ENCODE assay signal across 10 cellular contexts in the genomic region with DNA sequence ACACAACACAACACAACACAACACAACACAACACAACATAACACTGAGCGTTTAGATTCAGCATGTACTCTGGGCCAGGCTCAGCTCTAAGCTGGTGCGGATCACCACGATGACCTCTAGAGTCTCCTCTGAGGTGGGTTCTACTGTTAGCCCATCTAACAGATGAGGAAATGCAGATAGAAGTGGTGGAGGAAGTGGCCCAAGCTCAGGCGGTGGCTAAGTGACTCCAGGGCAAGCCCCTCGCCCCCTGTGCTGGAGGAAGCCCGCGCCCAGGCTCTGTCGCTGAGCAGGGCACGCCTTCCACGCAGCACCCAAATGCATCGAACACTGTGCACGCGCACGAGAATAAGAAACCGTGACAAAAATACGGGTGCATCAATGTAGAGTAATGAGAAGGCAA. TPM values are rescaled to one million over a fixed set of nuclear protein-coding genes. Genes with fewer than 3 reads are reported as not detected.
DNase-seq lines count a peak whose midpoint lies in the region; ATAC-seq and TF ChIP-seq lines count a peak whose summit lies in the region.
"Had no signal": no experiment of that assay in that cellular context is flagged by ENCODE, and none has a peak within 500 bp of the region (broad histone marks: within the 10 kb centered on the region; RNA-seq: fewer than 3 reads in every experiment).

No MANE protein-coding gene starts in this region.

- H3F3A ChIP-seq in PC-3 (ENCODE audit: low read length, unreplicated experiment) = no peaks in the 10 kb centered on the region

- H3K27ac ChIP-seq in PC-3 (ENCODE audit: low read length) (no peak overlapping the region), stomach (peak overlapping the region in 1 of 5 donors; percentile 36)

- H3K9me3 ChIP-seq in PC-3 (ENCODE audit: low read length) = no peaks in the 10 kb centered on the region
- H3K9me3 ChIP-seq in stomach = no peaks in the 10 kb centered on the region
- H3K9me3 ChIP-seq: vagina had no signal

- H3K4me2 ChIP-seq in PC-3 (ENCODE audit: low read length) = peak overlapping the region; percentile 88

- peak in 1 of 2 donors; percentile 3 for ATAC-seq in activated T-cell treated with anti-CD3 and anti-CD28 coated beads, Interleukin-2, amount 50 U/mL, for 4 hours
- peak; percentile 18; the same call in 1 of the 2 replicates for ATAC-seq in PC-3
- ATAC-seq in HG02759 (IDR thresholded peaks at IDR 0.05; ENCODE audit: unreplicated experiment) = no peak
- no peak for ATAC-seq in HG03045 (IDR thresholded peaks at IDR 0.05; ENCODE audit: unreplicated experiment)

- H3K4me3 ChIP-seq in PC-3 (ENCODE audit: low read length) = peak overlapping the region; percentile 64; the same call in 1 of the 2 replicates
- peak overlapping the region in 3 of 4 donors; percentile 45 to 51 (median 47) for H3K4me3 ChIP-seq in stomach

- no peaks in the 10 kb centered on the region for H3K79me2 ChIP-seq in PC-3 (ENCODE audit: low read length)

- H3K4me1 ChIP-seq in PC-3 (ENCODE audit: insufficient read depth, low read length) (peaks cover 11% of the 10 kb centered on the region), stomach (peaks cover 5 to 25% (median 7%) of the 10 kb centered on the region in 4 donors)

- CTCF ChIA-PET in PC-3 (lab: Charles Lee) = interaction anchor here (0.8 kb wide), 1 partner anchor 144 kb away, joined by 3 read pairs; no protein-coding TSS in a partner anchor

- 80 to 87% (median 82%) methylated on average over 16 of the region's 16 CpGs for WGBS in stomach, 5 donors

- peak overlapping the region; percentile 86 for H2AFZ ChIP-seq in PC-3 (ENCODE audit: low read length)

- no peaks in the 10 kb centered on the region for H3K27me3 ChIP-seq in PC-3 (ENCODE audit: low read length)
- H3K27me3 ChIP-seq in stomach = no peaks in the 10 kb centered on the region
- H3K27me3 ChIP-seq: vagina had no signal

- H3K9me3 Mint-ChIP-seq in activated T-cell treated with anti-CD3 and anti-CD28 coated beads, Interleukin-2, amount 50 U/mL, for 4 hours = no peaks in the 10 kb centered on the region
- H3K9me3 Mint-ChIP-seq in glutamatergic neuron (ENCODE audit: unreplicated experiment) = peaks cover 3% of the 10 kb centered on the region

- no peaks in the 10 kb centered on the region for H3K9me2 ChIP-seq in PC-3 (replicated peaks; ENCODE audit: low read length)

- TF ChIP-seq CTCF in PC-3 (conservative IDR thresholded peaks at IDR 0.05; ENCODE audit: low read depth, low read length) (no peak), glutamatergic neuron (IDR thresholded peaks at IDR 0.05; ENCODE audit: partially characterized antibody, unreplicated experiment) (no peak), stomach (IDR thresholded peaks at IDR 0.05) (no peak)

- no peaks in the 10 kb centered on the region for H3K36me3 Mint-ChIP-seq in activated T-cell treated with anti-CD3 and anti-CD28 coated beads, Interleukin-2, amount 50 U/mL, for 4 hours (ENCODE audit: insufficient read depth)
- no peaks in the 10 kb centered on the region for H3K36me3 Mint-ChIP-seq in glutamatergic neuron (ENCODE audit: unreplicated experiment)

- no peak for DNase-seq in activated T-cell treated with anti-CD3 and anti-CD28 coated beads, Interleukin-2, amount 50 U/mL, for 4 hours
- DNase-seq in activated T-cell treated with anti-CD3 and anti-CD28 coated beads, Interleukin-2, amount 50 U/mL, for 48 hours = no peak
- no peak for DNase-seq in PC-3
- DNase-seq in glutamatergic neuron = no peak
- no peak for DNase-seq in stomach
- DNase-seq in NCI-H446 treated with DMSO at 0.1 percent for 48 hours (lab: John Stamatoyannopoulos, UW) = no peak

- peak overlapping the region; percentile 73 for H3K9ac ChIP-seq in PC-3 (ENCODE audit: low read length)

- POLR2A ChIA-PET in PC-3 (lab: Charles Lee; ENCODE audit: unreplicated experiment) = no interaction called here

- peaks cover 7% of the 10 kb centered on the region for H3K27me3 Mint-ChIP-seq in activated T-cell treated with anti-CD3 and anti-CD28 coated beads, Interleukin-2, amount 50 U/mL, for 4 hours (ENCODE audit: low read depth)
- H3K27me3 Mint-ChIP-seq in glutamatergic neuron (ENCODE audit: unreplicated experiment) = peaks cover 20% of the 10 kb centered on the region

- H3K27ac Mint-ChIP-seq in glutamatergic neuron (ENCODE audit: unreplicated experiment) = no peak overlapping the region

- H4K20me1 ChIP-seq in PC-3 (ENCODE audit: low read length) = no peaks in the 10 kb centered on the region

- no peak for TF ChIP-seq EP300 in stomach (IDR thresholded peaks at IDR 0.05)

- peak overlapping the region; percentile 80 for H3K4me3 Mint-ChIP-seq in activated T-cell treated with anti-CD3 and anti-CD28 coated beads, Interleukin-2, amount 50 U/mL, for 4 hours
- peak overlapping the region; percentile 83 for H3K4me3 Mint-ChIP-seq in glutamatergic neuron (ENCODE audit: unreplicated experiment)

- no peaks in the 10 kb centered on the region for H3K36me3 ChIP-seq in PC-3 (ENCODE audit: low read depth, low read length)
- no peaks in the 10 kb centered on the region for H3K36me3 ChIP-seq in stomach
- H3K36me3 ChIP-seq: vagina, WERI-Rb-1 had no signal

- peaks cover 23% of the 10 kb centered on the region for H3K4me1 Mint-ChIP-seq in activated T-cell treated with anti-CD3 and anti-CD28 coated beads, Interleukin-2, amount 50 U/mL, for 4 hours (ENCODE audit: low read depth)
- H3K4me1 Mint-ChIP-seq in glutamatergic neuron (ENCODE audit: low read depth, unreplicated experiment) = peaks cover 3% of the 10 kb centered on the region

- no TSS peak for BruUV-seq in PC-3 (replicated peaks; lab: Mats Ljungman, UMichigan)

- no peak for TF ChIP-seq POLR2A in stomach (IDR thresholded peaks at IDR 0.05)

- intact Hi-C loops in PC-3 (cut with micrococcal nuclease) (loop anchor here (2.0 to 5.0 kb wide), 2 partner anchors 67 to 136 kb away; no protein-coding TSS in a partner anchor), stomach (cut with DNase I; ENCODE audit: low total_unique reads) (no loop called here)

RNA-seq across cellular contexts. Expression of gene CDKN2AIP, which starts 45.3 kb away (rescaled TPM):
- 10 to 100 TPM; 25.6 to 27.2 (median 26.3) TPM for total RNA-seq in activated T-cell treated with anti-CD3 and anti-CD28 coated beads, Interleukin-2, amount 50 U/mL, for 4 hours
- total RNA-seq in PC-3 (2014; rRNA removed) = 21.2 and 31.5 TPM in 2 replicates
- total RNA-seq in glutamatergic neuron (ENCODE audit: unreplicated experiment) = 15.9 TPM
- total RNA-seq in stomach = 10 to 100 TPM; 19.6 to 44.3 (median 31.7) TPM
- 10 to 100 TPM; 11.0 to 21.1 (median 11.4) TPM for polyA plus RNA-seq in stomach
